1 cellular context compared by ENCODE assay signal in the genomic region with DNA sequence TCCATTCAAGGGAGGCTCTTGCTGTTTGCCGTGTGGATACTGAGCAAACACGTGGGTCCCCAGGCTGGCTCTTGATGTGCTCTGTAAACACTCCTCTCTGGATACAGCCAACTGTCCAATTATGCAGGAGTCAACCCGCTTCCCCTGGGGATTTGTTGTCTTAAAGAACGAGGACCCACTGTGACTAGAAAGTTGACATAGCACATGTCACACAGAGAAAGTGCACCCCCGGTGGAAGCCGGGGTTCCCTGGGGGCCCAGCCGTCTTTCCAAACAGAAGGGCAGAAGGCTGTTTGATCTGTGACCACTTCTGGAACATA.
TF ChIP-seq lines count a peak whose summit lies in the region.

No MANE protein-coding gene starts in this region.

TF ChIP-seq in HepG2, 621 proteins besides CTCF, POLR2A, EP300 and RAD21 (continued from another document):
- TF ChIP-seq, protein P1, sequence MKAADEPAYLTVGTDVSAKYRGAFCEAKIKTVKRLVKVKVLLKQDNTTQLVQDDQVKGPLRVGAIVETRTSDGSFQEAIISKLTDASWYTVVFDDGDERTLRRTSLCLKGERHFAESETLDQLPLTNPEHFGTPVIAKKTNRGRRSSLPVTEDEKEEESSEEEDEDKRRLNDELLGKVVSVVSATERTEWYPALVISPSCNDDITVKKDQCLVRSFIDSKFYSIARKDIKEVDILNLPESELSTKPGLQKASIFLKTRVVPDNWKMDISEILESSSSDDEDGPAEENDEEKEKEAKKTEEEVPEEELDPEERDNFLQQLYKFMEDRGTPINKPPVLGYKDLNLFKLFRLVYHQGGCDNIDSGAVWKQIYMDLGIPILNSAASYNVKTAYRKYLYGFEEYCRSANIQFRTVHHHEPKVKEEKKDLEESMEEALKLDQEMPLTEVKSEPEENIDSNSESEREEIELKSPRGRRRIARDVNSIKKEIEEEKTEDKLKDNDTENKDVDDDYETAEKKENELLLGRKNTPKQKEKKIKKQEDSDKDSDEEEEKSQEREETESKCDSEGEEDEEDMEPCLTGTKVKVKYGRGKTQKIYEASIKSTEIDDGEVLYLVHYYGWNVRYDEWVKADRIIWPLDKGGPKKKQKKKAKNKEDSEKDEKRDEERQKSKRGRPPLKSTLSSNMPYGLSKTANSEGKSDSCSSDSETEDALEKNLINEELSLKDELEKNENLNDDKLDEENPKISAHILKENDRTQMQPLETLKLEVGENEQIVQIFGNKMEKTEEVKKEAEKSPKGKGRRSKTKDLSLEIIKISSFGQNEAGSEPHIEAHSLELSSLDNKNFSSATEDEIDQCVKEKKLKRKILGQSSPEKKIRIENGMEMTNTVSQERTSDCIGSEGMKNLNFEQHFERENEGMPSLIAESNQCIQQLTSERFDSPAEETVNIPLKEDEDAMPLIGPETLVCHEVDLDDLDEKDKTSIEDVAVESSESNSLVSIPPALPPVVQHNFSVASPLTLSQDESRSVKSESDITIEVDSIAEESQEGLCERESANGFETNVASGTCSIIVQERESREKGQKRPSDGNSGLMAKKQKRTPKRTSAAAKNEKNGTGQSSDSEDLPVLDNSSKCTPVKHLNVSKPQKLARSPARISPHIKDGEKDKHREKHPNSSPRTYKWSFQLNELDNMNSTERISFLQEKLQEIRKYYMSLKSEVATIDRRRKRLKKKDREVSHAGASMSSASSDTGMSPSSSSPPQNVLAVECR (CRISPR knock-in tag; IDR thresholded peaks at IDR 0.05; ENCODE audit: borderline replicate concordance): 0 out of 2 replicates have a peak, but pooled peaks have one; percentile 18
- no peak for TF ChIP-seq MAZ (IDR thresholded peaks at IDR 0.05; ENCODE audit: borderline replicate concordance, low read depth, low read length)
- TF ChIP-seq MAZ (CRISPR knock-in tag; IDR thresholded peaks at IDR 0.05; ENCODE audit: low read depth): no peak
- TF ChIP-seq GABPB1 (CRISPR knock-in tag; IDR thresholded peaks at IDR 0.05): no peak
- TF ChIP-seq NCOA2 (CRISPR knock-in tag; IDR thresholded peaks at IDR 0.05): peak; percentile 42; the same call in 1 of the 2 replicates
- TF ChIP-seq HMG20A (CRISPR knock-in tag; IDR thresholded peaks at IDR 0.05; ENCODE audit: borderline replicate concordance): no peak; the same call in 1 of the 2 replicates
- no peak for TF ChIP-seq ZNF121 (CRISPR knock-in tag; IDR thresholded peaks at IDR 0.05)
- TF ChIP-seq, protein P2, sequence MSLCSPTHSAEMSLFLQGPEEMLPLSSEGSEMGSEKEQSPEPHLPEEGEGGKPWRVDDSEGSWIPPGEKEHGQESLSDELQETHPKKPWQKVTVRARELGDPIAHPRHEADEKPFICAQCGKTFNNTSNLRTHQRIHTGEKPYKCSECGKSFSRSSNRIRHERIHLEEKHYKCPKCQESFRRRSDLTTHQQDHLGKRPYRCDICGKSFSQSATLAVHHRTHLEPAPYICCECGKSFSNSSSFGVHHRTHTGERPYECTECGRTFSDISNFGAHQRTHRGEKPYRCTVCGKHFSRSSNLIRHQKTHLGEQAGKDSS (CRISPR knock-in tag; IDR thresholded peaks at IDR 0.05; ENCODE audit: borderline replicate concordance, low read depth): peak; percentile 91
- TF ChIP-seq, protein P3, sequence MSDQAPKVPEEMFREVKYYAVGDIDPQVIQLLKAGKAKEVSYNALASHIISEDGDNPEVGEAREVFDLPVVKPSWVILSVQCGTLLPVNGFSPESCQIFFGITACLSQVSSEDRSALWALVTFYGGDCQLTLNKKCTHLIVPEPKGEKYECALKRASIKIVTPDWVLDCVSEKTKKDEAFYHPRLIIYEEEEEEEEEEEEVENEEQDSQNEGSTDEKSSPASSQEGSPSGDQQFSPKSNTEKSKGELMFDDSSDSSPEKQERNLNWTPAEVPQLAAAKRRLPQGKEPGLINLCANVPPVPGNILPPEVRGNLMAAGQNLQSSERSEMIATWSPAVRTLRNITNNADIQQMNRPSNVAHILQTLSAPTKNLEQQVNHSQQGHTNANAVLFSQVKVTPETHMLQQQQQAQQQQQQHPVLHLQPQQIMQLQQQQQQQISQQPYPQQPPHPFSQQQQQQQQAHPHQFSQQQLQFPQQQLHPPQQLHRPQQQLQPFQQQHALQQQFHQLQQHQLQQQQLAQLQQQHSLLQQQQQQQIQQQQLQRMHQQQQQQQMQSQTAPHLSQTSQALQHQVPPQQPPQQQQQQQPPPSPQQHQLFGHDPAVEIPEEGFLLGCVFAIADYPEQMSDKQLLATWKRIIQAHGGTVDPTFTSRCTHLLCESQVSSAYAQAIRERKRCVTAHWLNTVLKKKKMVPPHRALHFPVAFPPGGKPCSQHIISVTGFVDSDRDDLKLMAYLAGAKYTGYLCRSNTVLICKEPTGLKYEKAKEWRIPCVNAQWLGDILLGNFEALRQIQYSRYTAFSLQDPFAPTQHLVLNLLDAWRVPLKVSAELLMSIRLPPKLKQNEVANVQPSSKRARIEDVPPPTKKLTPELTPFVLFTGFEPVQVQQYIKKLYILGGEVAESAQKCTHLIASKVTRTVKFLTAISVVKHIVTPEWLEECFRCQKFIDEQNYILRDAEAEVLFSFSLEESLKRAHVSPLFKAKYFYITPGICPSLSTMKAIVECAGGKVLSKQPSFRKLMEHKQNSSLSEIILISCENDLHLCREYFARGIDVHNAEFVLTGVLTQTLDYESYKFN (CRISPR knock-in tag; conservative IDR thresholded peaks at IDR 0.05): peak; percentile 53
- TF ChIP-seq ZNF234 (CRISPR knock-in tag; conservative IDR thresholded peaks at IDR 0.05): no peak
- TF ChIP-seq RARG (CRISPR knock-in tag; IDR thresholded peaks at IDR 0.05; ENCODE audit: low read depth): no peak
- no peak for TF ChIP-seq SOX6 (IDR thresholded peaks at IDR 0.05)
- TF ChIP-seq SOX6 (CRISPR knock-in tag; IDR thresholded peaks at IDR 0.05): 0 out of 2 replicates have a peak, but pooled peaks have one; percentile 27
- 0 out of 2 replicates have a peak, but pooled peaks have one; percentile 32 for TF ChIP-seq DMAP1 (CRISPR knock-in tag; IDR thresholded peaks at IDR 0.05)
- TF ChIP-seq, protein P4, sequence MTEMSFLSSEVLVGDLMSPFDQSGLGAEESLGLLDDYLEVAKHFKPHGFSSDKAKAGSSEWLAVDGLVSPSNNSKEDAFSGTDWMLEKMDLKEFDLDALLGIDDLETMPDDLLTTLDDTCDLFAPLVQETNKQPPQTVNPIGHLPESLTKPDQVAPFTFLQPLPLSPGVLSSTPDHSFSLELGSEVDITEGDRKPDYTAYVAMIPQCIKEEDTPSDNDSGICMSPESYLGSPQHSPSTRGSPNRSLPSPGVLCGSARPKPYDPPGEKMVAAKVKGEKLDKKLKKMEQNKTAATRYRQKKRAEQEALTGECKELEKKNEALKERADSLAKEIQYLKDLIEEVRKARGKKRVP (CRISPR knock-in tag; IDR thresholded peaks at IDR 0.05): no peak
